8 cellular contexts compared by ENCODE assay signal in genomic region chrX:84187501-84188319, GRCh38. TPM values are rescaled to one million over a fixed set of nuclear protein-coding genes. Genes with fewer than 3 reads are reported as not detected.
A peak's percentile ranks its signal among the peaks of the same experiment; 100 is the strongest.
DNase-seq lines count a peak whose midpoint lies in the region; ATAC-seq and TF ChIP-seq lines count a peak whose summit lies in the region.

RPS6KA6 (minus strand) TSS chrX:84188199; CDS start chrX:84187899, 300 bp downstream.

- H3K4me1 ChIP-seq in parathyroid adenoma, result no peaks in the 10 kb centered on the region

- peak within 1 kb of the TSS; percentile 70 for H3K4me2 ChIP-seq in parathyroid adenoma (ENCODE audit: low read length)

- no peak for TF ChIP-seq CTCF in parathyroid adenoma (IDR thresholded peaks at IDR 0.05)

- peaks cover 2% of the 10 kb centered on the region for H3K79me2 ChIP-seq in parathyroid adenoma

- no peaks in the 10 kb centered on the region for H3K9me3 ChIP-seq in parathyroid adenoma (ENCODE audit: control insufficient read depth, low read length)

- peak; percentile 10 for DNase-seq in AG08395 (ENCODE audit: low spot score)
- DNase-seq in HT1080 (ENCODE audit: low read depth), result peak; percentile 0
- peak; percentile 17 for DNase-seq in activated T-cell treated with anti-CD3 and anti-CD28 coated beads, Interleukin-2, amount 50 U/mL, for 48 hours
- peak; percentile 34 for DNase-seq in Right ventricle myocardium superior
- DNase-seq in stimulated activated effector memory CD8-positive, alpha-beta T cell treated with anti-CD3 and anti-CD28 coated beads, Interleukin-12 subunit alpha, Interleukin-12 subunit beta, amount 100 ng/mL, for 72 hours (ENCODE audit: low spot score in 2 of 2), result no peak

- H3K36me3 ChIP-seq in parathyroid adenoma (ENCODE audit: control insufficient read depth, insufficient read depth, low read length), result no peaks in the 10 kb centered on the region

- no peak within 1 kb of the TSS for H3K9ac ChIP-seq in parathyroid adenoma

- no peaks in the 10 kb centered on the region for H3K36me3 Mint-ChIP-seq in stimulated activated effector memory CD8-positive, alpha-beta T cell treated with anti-CD3 and anti-CD28 coated beads, Interleukin-12 subunit alpha, Interleukin-12 subunit beta, amount 100 ng/mL, for 72 hours

- H3K4me3 ChIP-seq in parathyroid adenoma (ENCODE audit: low read depth, low read length), result peak within 1 kb of the TSS; percentile 52

- no peak within 1 kb of the TSS for H3K27ac Mint-ChIP-seq in stimulated activated effector memory CD8-positive, alpha-beta T cell treated with anti-CD3 and anti-CD28 coated beads, Interleukin-12 subunit alpha, Interleukin-12 subunit beta, amount 100 ng/mL, for 72 hours

- H2AFZ ChIP-seq in parathyroid adenoma, result peak within 1 kb of the TSS; percentile 79

- ATAC-seq in GM18519 (IDR thresholded peaks at IDR 0.05; ENCODE audit: low FRiP score, unreplicated experiment), result peak; percentile 31
- ATAC-seq in Right ventricle myocardium superior (ENCODE audit: poor library complexity), result peak; percentile 57
- no peak for ATAC-seq in GM21529 (IDR thresholded peaks at IDR 0.05; ENCODE audit: unreplicated experiment)
- no peak for ATAC-seq in stimulated activated effector memory CD8-positive, alpha-beta T cell treated with anti-CD3 and anti-CD28 coated beads, Interleukin-12 subunit alpha, Interleukin-12 subunit beta, amount 100 ng/mL, for 72 hours

- no peaks in the 10 kb centered on the region for H3K27me3 ChIP-seq in parathyroid adenoma (ENCODE audit: control insufficient read depth, insufficient read depth, low read length)

- H3K4me3 Mint-ChIP-seq in stimulated activated effector memory CD8-positive, alpha-beta T cell treated with anti-CD3 and anti-CD28 coated beads, Interleukin-12 subunit alpha, Interleukin-12 subunit beta, amount 100 ng/mL, for 72 hours, result no peak within 1 kb of the TSS

- intact Hi-C loops in Right ventricle myocardium superior (cut with DNase I), result no loop called here

- no peaks in the 10 kb centered on the region for H3K4me1 Mint-ChIP-seq in stimulated activated effector memory CD8-positive, alpha-beta T cell treated with anti-CD3 and anti-CD28 coated beads, Interleukin-12 subunit alpha, Interleukin-12 subunit beta, amount 100 ng/mL, for 72 hours

- peaks cover 9% of the 10 kb centered on the region for H3K9me3 Mint-ChIP-seq in stimulated activated effector memory CD8-positive, alpha-beta T cell treated with anti-CD3 and anti-CD28 coated beads, Interleukin-12 subunit alpha, Interleukin-12 subunit beta, amount 100 ng/mL, for 72 hours

- H3K27ac ChIP-seq in parathyroid adenoma, result peak within 1 kb of the TSS; percentile 59

RNA-seq across cellular contexts. Expression of gene RPS6KA6, which starts in this region (rescaled TPM):
- total RNA-seq in HT1080 (2014; rRNA removed; shearing (Covaris generic)), result not detected in 2 replicates
- polyA plus RNA-seq in HT1080 (2015; cell fraction: cytosol; rRNA removed), result 0.05 and 0.06 TPM in 2 replicates
- polyA plus RNA-seq in HT1080 (2015; cell fraction: nucleus; rRNA removed), result 0.06 and 0.17 TPM in 2 replicates
- 0.54 TPM for total RNA-seq in Right ventricle myocardium superior

Comparison
In these comparisons a context has a peak if more than half of its experiments do, and no peak if none do; other contexts are left out.
1. Peak in DNase-seq in HT1080; RNA of the gene not detected or under 1 TPM.
2. Peak in DNase-seq and ATAC-seq in Right ventricle myocardium superior; RNA of the gene not detected or under 1 TPM.
3. DNase-seq: peak in AG08395 (single experiment) and activated T-cell treated with anti-CD3 and anti-CD28 coated beads, Interleukin-2, amount 50 U/mL, for 48 hours (2 of 2); none in stimulated activated effector memory CD8-positive, alpha-beta T cell treated with anti-CD3 and anti-CD28 coated beads, Interleukin-12 subunit alpha, Interleukin-12 subunit beta, amount 100 ng/mL, for 72 hours (0 of 2).